Comparison of ENCODE assay signal across 8 cellular contexts in the genomic region with DNA sequence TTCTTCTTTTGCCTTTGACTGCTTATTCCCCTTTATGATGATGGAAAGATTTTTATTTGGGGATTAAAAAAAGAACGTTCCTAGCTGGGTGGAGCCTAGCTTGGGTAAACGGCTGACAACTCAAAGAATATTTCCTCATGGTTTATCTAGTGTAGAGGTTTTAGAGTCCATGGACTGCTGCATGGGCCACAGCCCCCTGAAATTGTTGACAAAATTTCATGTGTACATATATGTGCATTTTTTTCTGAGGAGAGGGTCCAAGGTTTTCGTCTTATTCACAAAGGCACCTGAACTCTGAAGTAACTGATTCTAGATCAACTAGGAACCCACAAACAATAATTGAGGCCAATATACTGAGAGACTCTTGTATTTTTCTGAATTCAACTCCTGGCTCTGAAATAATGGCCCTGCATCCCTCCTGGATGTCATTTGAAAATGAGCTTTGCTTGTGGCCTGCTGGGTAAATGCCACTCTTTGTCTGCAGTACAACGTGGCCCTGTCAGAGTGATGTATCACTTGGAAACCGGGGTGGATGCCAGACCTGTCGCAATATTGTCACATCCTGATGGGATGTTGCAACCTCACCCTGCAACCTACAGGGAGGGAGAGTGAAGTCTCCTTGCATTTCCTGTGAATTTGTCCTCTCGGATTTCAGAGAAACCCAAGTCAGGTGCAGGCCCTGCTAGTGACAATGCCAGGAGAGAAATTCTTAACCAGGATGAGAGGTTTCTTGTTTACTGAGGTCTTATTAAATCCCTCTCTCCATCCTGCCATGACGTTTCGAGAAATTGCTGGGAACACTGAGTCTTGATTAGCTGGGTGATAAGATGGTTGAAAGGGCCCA. TPM values are rescaled to one million over a fixed set of nuclear protein-coding genes. Genes with fewer than 3 reads are reported as not detected.
DNase-seq lines count a peak whose midpoint lies in the region; FAIRE-seq and TF ChIP-seq lines count a peak whose summit lies in the region.

No MANE protein-coding gene starts in this region.

- DNase-seq in AG08395 (ENCODE audit: low spot score) (peak; percentile 45), LHCN-M2 (ENCODE audit: low read depth) (peak; percentile 75), astrocyte (ENCODE audit: low read depth) (peak; percentile 37), OCI-LY7 (ENCODE audit: low spot score) (no peak), amniotic stem cell (lab: John Stamatoyannopoulos, UW) (no peak), ovary (no peak)
- no peak for DNase-seq in stimulated activated naive CD4-positive, alpha-beta T cell (lab: John Stamatoyannopoulos, UW)

- TF ChIP-seq CTCF in astrocyte (IDR thresholded peaks at IDR 0.05; ENCODE audit: insufficient read depth, low read depth, low read length), result no peak
- TF ChIP-seq CTCF in liver (IDR thresholded peaks at IDR 0.05; ENCODE audit: low read depth, low read length, missing input control), result no peak
- TF ChIP-seq CTCF in OCI-LY7 (conservative IDR thresholded peaks at IDR 0.05; ENCODE audit: low read length), result no peak
- no peak for TF ChIP-seq CTCF in ovary (IDR thresholded peaks at IDR 0.05)

- H4K20me1 ChIP-seq in astrocyte (ENCODE audit: insufficient read depth, low read length), result no peaks in the 10 kb centered on the region
- H4K20me1 ChIP-seq in OCI-LY7 (ENCODE audit: insufficient read depth, low read length), result no peaks in the 10 kb centered on the region

- H3K4me3 ChIP-seq in astrocyte (ENCODE audit: insufficient read depth, low read depth, low read length), result no peak overlapping the region
- H3K4me3 ChIP-seq in liver (ENCODE audit: low read depth in 1 of 3, low read length in 3 of 3), result no peak overlapping the region
- no peak overlapping the region for H3K4me3 ChIP-seq in OCI-LY7 (ENCODE audit: low read depth, low read length, poor library complexity, severe bottlenecking)
- H3K4me3 ChIP-seq in ovary, result no peak overlapping the region

- no peaks in the 10 kb centered on the region for H3K9me3 Mint-ChIP-seq in astrocyte (ENCODE audit: unreplicated experiment)

- peak overlapping the region; percentile 51 for H3K4me2 ChIP-seq in astrocyte (ENCODE audit: low read length)
- no peak overlapping the region for H3K4me2 ChIP-seq in OCI-LY7 (ENCODE audit: low read length)

- H3K9me2 ChIP-seq in OCI-LY7 (ENCODE audit: insufficient read depth, low read length), result no peaks in the 10 kb centered on the region

- no TSS peak for BruUV-seq in OCI-LY7 (replicated peaks; lab: Mats Ljungman, UMichigan)

- peak; percentile 53 to 70 for TF ChIP-seq RAD21 in liver (IDR thresholded peaks at IDR 0.05)

- H3K27ac Mint-ChIP-seq in astrocyte (ENCODE audit: unreplicated experiment), result peak overlapping the region; percentile 67

- H3K9me3 ChIP-seq in astrocyte (ENCODE audit: insufficient read depth, low read depth, low read length) (no peaks in the 10 kb centered on the region), liver (ENCODE audit: control insufficient read depth in 4 of 4, low read length in 3 of 4) (no peaks in the 10 kb centered on the region), OCI-LY7 (ENCODE audit: low read length) (no peaks in the 10 kb centered on the region), ovary (no peaks in the 10 kb centered on the region)

- no peaks in the 10 kb centered on the region for H3K36me3 ChIP-seq in astrocyte (ENCODE audit: insufficient read depth, low read length)
- H3K36me3 ChIP-seq in liver (ENCODE audit: control insufficient read depth in 4 of 4, insufficient read depth in 3 of 4, low read depth in 1 of 4, low read length in 3 of 4), result no peaks in the 10 kb centered on the region
- H3K36me3 ChIP-seq in OCI-LY7 (ENCODE audit: insufficient read depth, low read length), result no peaks in the 10 kb centered on the region
- no peaks in the 10 kb centered on the region for H3K36me3 ChIP-seq in ovary

- H3K4me1 ChIP-seq in astrocyte (ENCODE audit: insufficient read depth, low read length) (peaks cover 41% of the 10 kb centered on the region), liver (ENCODE audit: control insufficient read depth in 4 of 4, insufficient read depth in 4 of 4, low read length in 3 of 4) (peaks cover 2 to 24% (median 17%) of the 10 kb centered on the region in 4 donors), OCI-LY7 (ENCODE audit: insufficient read depth, low read length, poor library complexity, severe bottlenecking) (no peaks in the 10 kb centered on the region), ovary (ENCODE audit: insufficient read depth) (no peaks in the 10 kb centered on the region)

- H3K27ac ChIP-seq in astrocyte (ENCODE audit: low read depth, low read length), result peak overlapping the region; percentile 78
- H3K27ac ChIP-seq in liver (ENCODE audit: low read depth in 1 of 2, low read length in 2 of 2), result peak overlapping the region; percentile 81 to 92
- H3K27ac ChIP-seq in OCI-LY7 (ENCODE audit: low read depth, low read length, poor library complexity, severe bottlenecking), result no peak overlapping the region
- H3K27ac ChIP-seq in ovary, result no peak overlapping the region

- peaks cover 40% of the 10 kb centered on the region for H3K4me1 Mint-ChIP-seq in astrocyte (ENCODE audit: low read depth, unreplicated experiment)

- intact Hi-C loops in OCI-LY7 (cut with micrococcal nuclease; ENCODE audit: unreplicated experiment), result no loop called here
- intact Hi-C loops in ovary (cut with DNase I), result no loop called here

- no peak overlapping the region for H3K4me3 Mint-ChIP-seq in astrocyte (ENCODE audit: unreplicated experiment)

- peak overlapping the region; percentile 39 for H2AFZ ChIP-seq in astrocyte (ENCODE audit: low read depth, low read length)
- H2AFZ ChIP-seq in OCI-LY7 (ENCODE audit: low read length), result no peak overlapping the region

- no peaks in the 10 kb centered on the region for H3K27me3 Mint-ChIP-seq in astrocyte (ENCODE audit: low read depth, unreplicated experiment)

- TF ChIP-seq EP300 in ovary (IDR thresholded peaks at IDR 0.05), result no peak

- CTCF ChIA-PET in OCI-LY7 (lab: Charles Lee; ENCODE audit: unreplicated experiment), result no interaction called here

- peak overlapping the region; percentile 46 for H3K9ac ChIP-seq in astrocyte (ENCODE audit: low read length)
- H3K9ac ChIP-seq in liver (ENCODE audit: low read depth in 1 of 2, low read length in 2 of 2), result no peak overlapping the region

- H3K36me3 Mint-ChIP-seq in astrocyte (ENCODE audit: low read depth, unreplicated experiment), result no peaks in the 10 kb centered on the region

- H3K79me2 ChIP-seq in astrocyte (ENCODE audit: insufficient read depth, low read length) (no peaks in the 10 kb centered on the region), OCI-LY7 (ENCODE audit: insufficient read depth, low read depth, low read length) (no peaks in the 10 kb centered on the region)

- TF ChIP-seq POLR2A in ovary (IDR thresholded peaks at IDR 0.05), result no peak

- WGBS in liver, result 32% methylated on average over 9 of the region's 9 CpGs
- 50 to 52% (median 51%) methylated on average over 9 of the region's 9 CpGs for WGBS in ovary, 3 donors

- POLR2A ChIA-PET in OCI-LY7 (lab: Charles Lee), result no interaction called here

- no peaks in the 10 kb centered on the region for H3K27me3 ChIP-seq in astrocyte (ENCODE audit: insufficient read depth, low read length)
- no peaks in the 10 kb centered on the region for H3K27me3 ChIP-seq in liver (ENCODE audit: control insufficient read depth in 4 of 4, insufficient read depth in 4 of 4, low read length in 3 of 4)
- H3K27me3 ChIP-seq in ovary, result no peaks in the 10 kb centered on the region

- no peak for FAIRE-seq in astrocyte (lab: Jason Lieb, UNC)

TF ChIP-seq in liver, 16 proteins besides CTCF, POLR2A, EP300 and RAD21 (continues in another document):
- TF ChIP-seq, protein P1, sequence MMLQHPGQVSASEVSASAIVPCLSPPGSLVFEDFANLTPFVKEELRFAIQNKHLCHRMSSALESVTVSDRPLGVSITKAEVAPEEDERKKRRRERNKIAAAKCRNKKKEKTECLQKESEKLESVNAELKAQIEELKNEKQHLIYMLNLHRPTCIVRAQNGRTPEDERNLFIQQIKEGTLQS (IDR thresholded peaks at IDR 0.05), result peak; percentile 69
- peak; percentile 79 for TF ChIP-seq FOXA1 (IDR thresholded peaks at IDR 0.05)
- TF ChIP-seq, protein P2, sequence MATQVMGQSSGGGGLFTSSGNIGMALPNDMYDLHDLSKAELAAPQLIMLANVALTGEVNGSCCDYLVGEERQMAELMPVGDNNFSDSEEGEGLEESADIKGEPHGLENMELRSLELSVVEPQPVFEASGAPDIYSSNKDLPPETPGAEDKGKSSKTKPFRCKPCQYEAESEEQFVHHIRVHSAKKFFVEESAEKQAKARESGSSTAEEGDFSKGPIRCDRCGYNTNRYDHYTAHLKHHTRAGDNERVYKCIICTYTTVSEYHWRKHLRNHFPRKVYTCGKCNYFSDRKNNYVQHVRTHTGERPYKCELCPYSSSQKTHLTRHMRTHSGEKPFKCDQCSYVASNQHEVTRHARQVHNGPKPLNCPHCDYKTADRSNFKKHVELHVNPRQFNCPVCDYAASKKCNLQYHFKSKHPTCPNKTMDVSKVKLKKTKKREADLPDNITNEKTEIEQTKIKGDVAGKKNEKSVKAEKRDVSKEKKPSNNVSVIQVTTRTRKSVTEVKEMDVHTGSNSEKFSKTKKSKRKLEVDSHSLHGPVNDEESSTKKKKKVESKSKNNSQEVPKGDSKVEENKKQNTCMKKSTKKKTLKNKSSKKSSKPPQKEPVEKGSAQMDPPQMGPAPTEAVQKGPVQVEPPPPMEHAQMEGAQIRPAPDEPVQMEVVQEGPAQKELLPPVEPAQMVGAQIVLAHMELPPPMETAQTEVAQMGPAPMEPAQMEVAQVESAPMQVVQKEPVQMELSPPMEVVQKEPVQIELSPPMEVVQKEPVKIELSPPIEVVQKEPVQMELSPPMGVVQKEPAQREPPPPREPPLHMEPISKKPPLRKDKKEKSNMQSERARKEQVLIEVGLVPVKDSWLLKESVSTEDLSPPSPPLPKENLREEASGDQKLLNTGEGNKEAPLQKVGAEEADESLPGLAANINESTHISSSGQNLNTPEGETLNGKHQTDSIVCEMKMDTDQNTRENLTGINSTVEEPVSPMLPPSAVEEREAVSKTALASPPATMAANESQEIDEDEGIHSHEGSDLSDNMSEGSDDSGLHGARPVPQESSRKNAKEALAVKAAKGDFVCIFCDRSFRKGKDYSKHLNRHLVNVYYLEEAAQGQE (IDR thresholded peaks at IDR 0.05), result peak; percentile 47
- TF ChIP-seq NR2F2 (IDR thresholded peaks at IDR 0.05), result peak; percentile 31
- TF ChIP-seq MAX (IDR thresholded peaks at IDR 0.05), result peak; percentile 88
- TF ChIP-seq JUND (IDR thresholded peaks at IDR 0.05), result peak; percentile 32 to 67
- TF ChIP-seq EGR1 (IDR thresholded peaks at IDR 0.05; ENCODE audit: low read depth in 2 of 2), result peak in 1 of 2 donors; percentile 55

RNA-seq across cellular contexts. Expression of gene EHF, which starts 33.8 kb away (rescaled TPM):
- total RNA-seq in LHCN-M2 (2014; rRNA removed) (not detected in 2 replicates), astrocyte (0.25 TPM in 1 of 2 replicates, not detected in the other), liver (1 to 10 TPM; 1.1 to 5.9 TPM), OCI-LY7 (2022) (not detected in 2 replicates), ovary (100 to 1,000 TPM in 1 of 7 donors, 10 to 100 TPM in 1, 1 to 10 TPM in 3, under 1 TPM in 1, not detected in 1; 0.35 to 102 (median 9.0) TPM)
- polyA plus RNA-seq in LHCN-M2 (2012), result 0.02 TPM
- polyA plus RNA-seq in liver (1 to 10 TPM in 1 of 2 donors, under 1 TPM in 1; 0.85 to 4.1 TPM), ovary (under 1 TPM; 0.06 to 0.13 TPM)
- not detected in 2 replicates for total RNA-seq in OCI-LY7 (2014; rRNA removed; shearing (Covaris generic))

Comparison
In these comparisons a context has a peak if more than half of its experiments do, and no peak if none do; other contexts are left out.
1. DNase-seq: peak in AG08395 (single experiment), LHCN-M2 (single experiment) and astrocyte (single experiment); none in OCI-LY7 (single experiment), amniotic stem cell (single experiment), ovary (0 of 5) and stimulated activated naive CD4-positive, alpha-beta T cell (0 of 6).
2. H3K27ac ChIP-seq: peak in astrocyte (single experiment) and liver (2 of 2); none in OCI-LY7 (single experiment) and ovary (0 of 2).